21 cellular contexts compared by ENCODE assay signal in the genomic region with DNA sequence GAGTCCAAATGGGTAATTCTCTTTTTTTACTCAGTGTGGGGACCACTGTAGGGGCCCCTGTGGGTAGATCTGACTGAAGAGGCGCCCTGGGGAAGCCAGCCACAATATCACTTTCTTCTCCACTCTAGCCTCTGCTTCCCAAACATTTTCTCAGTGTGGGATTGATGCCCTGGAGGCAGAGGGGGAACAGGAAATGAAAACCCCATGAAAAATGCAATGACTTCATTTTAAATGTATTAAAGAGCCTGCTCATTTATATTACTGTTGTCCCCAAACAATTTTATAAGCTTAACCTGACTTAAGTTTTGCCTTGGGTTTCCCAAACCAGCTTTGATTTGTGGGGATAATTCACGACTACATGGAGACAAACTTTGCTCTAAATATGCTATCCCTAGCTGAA.
A peak's percentile ranks its signal among the peaks of the same experiment; 100 is the strongest.
DNase-seq lines count a peak whose midpoint lies in the region; FAIRE-seq and TF ChIP-seq lines count a peak whose summit lies in the region.
"Had no signal": no experiment of that assay in that cellular context is flagged by ENCODE, and none has a peak within 500 bp of the region (broad histone marks: within the 10 kb centered on the region; RNA-seq: fewer than 3 reads in every experiment).

No MANE protein-coding gene starts in this region.

- H3K79me2 ChIP-seq in keratinocyte (ENCODE audit: control insufficient read depth, insufficient read depth, low read length) (no peaks in the 10 kb centered on the region), smooth muscle cell (ENCODE audit: low read depth) (no peaks in the 10 kb centered on the region)

- POLR2A ChIA-PET in HEK293T (lab: Yijun Ruan, JAX): no interaction called here

- no peaks in the 10 kb centered on the region for H3K9me1 ChIP-seq in keratinocyte (ENCODE audit: control insufficient read depth, extremely low read depth, insufficient read depth, low read length)

- H3K27ac ChIP-seq in keratinocyte (ENCODE audit: control insufficient read depth, insufficient read depth, low read length) (no peak overlapping the region), smooth muscle cell (ENCODE audit: low read depth) (no peak overlapping the region)
- H3K27ac ChIP-seq: 22Rv1; BLaER1 treated with 17β-estradiol and CSF1 and Interleukin-3, amounts not matched to agents 10 nM and 100 nM; HL-60 had no signal

- CTCF ChIA-PET in HEK293T (lab: Yijun Ruan, JAX): no interaction called here

- no peaks in the 10 kb centered on the region for H3K27me3 ChIP-seq in keratinocyte (ENCODE audit: control insufficient read depth, extremely low read depth, insufficient read depth, low read length)
- peaks cover 4% of the 10 kb centered on the region for H3K27me3 ChIP-seq in smooth muscle cell (ENCODE audit: low read depth)
- H3K27me3 ChIP-seq: BLaER1 treated with 17β-estradiol and CSF1 and Interleukin-3, amounts not matched to agents 10 nM and 100 nM had no signal

- DNase-seq in A172 (ENCODE audit: low spot score) (peak; percentile 5), EL (peak; percentile 9), M059J (ENCODE audit: low read depth) (peak; percentile 93), keratinocyte (ENCODE audit: low read depth, low spot score) (no peak), smooth muscle cell (lab: John Stamatoyannopoulos, UW; ENCODE audit: unreplicated experiment) (no peak), D341Med (ENCODE audit: low spot score) (no peak), HEK293T (ENCODE audit: extremely low spot score) (no peak)
- DNase-seq: Calu3; CD8-positive, alpha-beta T cell; DMS 273 treated with DMSO at 0.1 percent for 48 hours; DMS53; DND-41; IMR-90 had no signal

- dilution Hi-C loops in keratinocyte (cut with MboI; ENCODE audit: extremely low pct_ligation_motif_present, low sequenced_read_pairs): no loop called here

- H3K36me3 ChIP-seq in keratinocyte (ENCODE audit: control insufficient read depth in 2 of 2, extremely low read depth in 1 of 2, insufficient read depth in 2 of 2, low read length in 2 of 2) (no peaks in the 10 kb centered on the region), smooth muscle cell (ENCODE audit: low read depth) (no peaks in the 10 kb centered on the region)
- H3K36me3 ChIP-seq: BLaER1 treated with 17β-estradiol and CSF1 and Interleukin-3, amounts not matched to agents 10 nM and 100 nM; HAP-1 had no signal

- no peak for TF ChIP-seq CTCF in keratinocyte (optimal IDR thresholded peaks at IDR 0.05 in 1 of 3, IDR thresholded peaks at IDR 0.05 in 1 of 3, conservative IDR thresholded peaks at IDR 0.05 in 1 of 3; ENCODE audit: extremely low read depth in 1 of 3, insufficient read depth in 2 of 3, low read length in 3 of 3)
- no peak for TF ChIP-seq CTCF in smooth muscle cell (IDR thresholded peaks at IDR 0.05; ENCODE audit: borderline replicate concordance, insufficient read depth, poor library complexity, severe bottlenecking)

- H3K4me3 ChIP-seq in keratinocyte (ENCODE audit: control insufficient read depth in 2 of 3, extremely low read depth in 1 of 3, insufficient read depth in 2 of 3, low read depth in 1 of 3, low read length in 3 of 3) (no peak overlapping the region), smooth muscle cell (no peak overlapping the region)
- H3K4me3 ChIP-seq: BLaER1 treated with 17β-estradiol and CSF1 and Interleukin-3, amounts not matched to agents 10 nM and 100 nM; GM12878; HAP-1; K562 had no signal

- H2AFZ ChIP-seq in keratinocyte (ENCODE audit: control insufficient read depth, low read length) (no peak overlapping the region), smooth muscle cell (ENCODE audit: low read depth) (no peak overlapping the region)

- H3K9ac ChIP-seq in keratinocyte (ENCODE audit: control insufficient read depth, extremely low read depth, insufficient read depth, low read length) (no peak overlapping the region), smooth muscle cell (ENCODE audit: low read depth) (no peak overlapping the region)
- H3K9ac ChIP-seq: BLaER1 treated with 17β-estradiol and CSF1 and Interleukin-3, amounts not matched to agents 10 nM and 100 nM had no signal

- H3K9me3 ChIP-seq in keratinocyte (ENCODE audit: control insufficient read depth, low read depth, low read length): no peaks in the 10 kb centered on the region
- H3K9me3 ChIP-seq in smooth muscle cell (replicated peaks; ENCODE audit: low read depth): no peaks in the 10 kb centered on the region
- H3K9me3 ChIP-seq: BLaER1 treated with 17β-estradiol and CSF1 and Interleukin-3, amounts not matched to agents 10 nM and 100 nM; HAP-1 had no signal

- H4K20me1 ChIP-seq in keratinocyte (ENCODE audit: control insufficient read depth, extremely low read depth, insufficient read depth, low read length) (no peaks in the 10 kb centered on the region), smooth muscle cell (ENCODE audit: low read depth) (no peaks in the 10 kb centered on the region)
- H4K20me1 ChIP-seq: BLaER1 treated with 17β-estradiol and CSF1 and Interleukin-3, amounts not matched to agents 10 nM and 100 nM had no signal

- FAIRE-seq in keratinocyte (lab: Jason Lieb, UNC): no peak
- FAIRE-seq: GM12878, GM19239, H1, K562 had no signal

- peaks cover 10% of the 10 kb centered on the region for H3K4me1 ChIP-seq in keratinocyte (ENCODE audit: control insufficient read depth, extremely low read depth, insufficient read depth, low read length)
- no peaks in the 10 kb centered on the region for H3K4me1 ChIP-seq in smooth muscle cell (ENCODE audit: low read depth)
- H3K4me1 ChIP-seq: HAP-1 had no signal

- H3F3A ChIP-seq in smooth muscle cell (ENCODE audit: low read depth): no peaks in the 10 kb centered on the region

- 66% methylated on average over 2 of the region's 2 CpGs for WGBS in smooth muscle cell (ENCODE audit: low lambda C conversion rate)

- peak overlapping the region; percentile 18 for H3K4me2 ChIP-seq in keratinocyte (ENCODE audit: control insufficient read depth, extremely low read depth, insufficient read depth, low read depth, low read length)
- no peak overlapping the region for H3K4me2 ChIP-seq in smooth muscle cell
- H3K4me2 ChIP-seq: BLaER1 treated with 17β-estradiol and CSF1 and Interleukin-3, amounts not matched to agents 10 nM and 100 nM had no signal

TF ChIP-seq in HEK293T, 16 proteins besides CTCF, POLR2A, EP300 and RAD21:
- TF ChIP-seq ELF4 (IDR thresholded peaks at IDR 0.05): no peak
- no peak for TF ChIP-seq BHLHE40 (IDR thresholded peaks at IDR 0.05; ENCODE audit: borderline replicate concordance)

Comparison
In these comparisons a context has a peak if more than half of its experiments do, and no peak if none do; other contexts are left out.
1. DNase-seq: peak in A172 (single experiment), EL (single experiment) and M059J (single experiment); none in keratinocyte (single experiment), smooth muscle cell (single experiment), D341Med (single experiment) and HEK293T (single experiment).